In genomic region chr4:184421558-184422155, GRCh38 we compare ENCODE assay signal across 16 cellular contexts. TPM values are rescaled to one million over a fixed set of nuclear protein-coding genes. Genes with fewer than 3 reads are reported as not detected.
A peak's percentile ranks its signal among the peaks of the same experiment; 100 is the strongest.
DNase-seq lines count a peak whose midpoint lies in the region; ATAC-seq lines count a peak whose summit lies in the region.
"Had no signal": no experiment of that assay in that cellular context is flagged by ENCODE, and none has a peak within 500 bp of the region (broad histone marks: within the 10 kb centered on the region; RNA-seq: fewer than 3 reads in every experiment).

No MANE protein-coding gene starts in this region.

- peak overlapping the region; percentile 65 for H3K27ac ChIP-seq in CD4-positive, CD25-positive, alpha-beta regulatory T cell (ENCODE audit: insufficient read depth, low read length, poor library complexity, severe bottlenecking)
- H3K27ac ChIP-seq in effector memory CD4-positive, alpha-beta T cell (ENCODE audit: insufficient read depth, low read length, poor library complexity, severe bottlenecking), result peak overlapping the region; percentile 61

- peaks cover 57% of the 10 kb centered on the region for H3K4me1 ChIP-seq in CD4-positive, CD25-positive, alpha-beta regulatory T cell (ENCODE audit: control insufficient read depth, insufficient read depth, low read length, poor library complexity, severe bottlenecking)
- H3K4me1 ChIP-seq in effector memory CD4-positive, alpha-beta T cell (ENCODE audit: control insufficient read depth, insufficient read depth, low read length, poor library complexity, severe bottlenecking), result peaks cover 26% of the 10 kb centered on the region
- H3K4me1 ChIP-seq: BE2C had no signal

- H3K9me3 Mint-ChIP-seq in CD4-positive, CD25-positive, alpha-beta regulatory T cell, result peaks cover 0 to 4% (median 0%) of the 10 kb centered on the region in 7 donors

- no peaks in the 10 kb centered on the region for H3K9me3 ChIP-seq in CD4-positive, CD25-positive, alpha-beta regulatory T cell (ENCODE audit: control insufficient read depth in 2 of 2, low read length in 2 of 2)
- no peaks in the 10 kb centered on the region for H3K9me3 ChIP-seq in effector memory CD4-positive, alpha-beta T cell (ENCODE audit: control insufficient read depth, low read length)

- no peaks in the 10 kb centered on the region for H3K27me3 ChIP-seq in CD4-positive, CD25-positive, alpha-beta regulatory T cell (ENCODE audit: control insufficient read depth, insufficient read depth, low read length)
- no peaks in the 10 kb centered on the region for H3K27me3 ChIP-seq in effector memory CD4-positive, alpha-beta T cell (replicated peaks; ENCODE audit: control insufficient read depth, insufficient read depth, low read length, poor library complexity, severe bottlenecking)
- H3K27me3 ChIP-seq: BE2C had no signal

- peaks cover 60% of the 10 kb centered on the region for H3K36me3 Mint-ChIP-seq in CD4-positive, CD25-positive, alpha-beta regulatory T cell

- peaks cover 38 to 86% (median 71%) of the 10 kb centered on the region in 4 donors for H3K4me1 Mint-ChIP-seq in CD4-positive, CD25-positive, alpha-beta regulatory T cell
- H3K4me1 Mint-ChIP-seq: brain had no signal

- peaks cover 41% of the 10 kb centered on the region for H3K36me3 ChIP-seq in CD4-positive, CD25-positive, alpha-beta regulatory T cell (ENCODE audit: control insufficient read depth, insufficient read depth, low read length)
- H3K36me3 ChIP-seq in effector memory CD4-positive, alpha-beta T cell (ENCODE audit: control insufficient read depth, insufficient read depth, low read length), result peaks cover 10% of the 10 kb centered on the region

- H3K4me3 ChIP-seq in CD4-positive, CD25-positive, alpha-beta regulatory T cell (ENCODE audit: low read depth, low read length), result peak overlapping the region; percentile 77
- H3K4me3 ChIP-seq in effector memory CD4-positive, alpha-beta T cell (ENCODE audit: insufficient read depth, low read depth, low read length, poor library complexity, severe bottlenecking), result no peak overlapping the region

- H3K27me3 Mint-ChIP-seq in CD4-positive, CD25-positive, alpha-beta regulatory T cell, result no peaks in the 10 kb centered on the region
- H3K27me3 Mint-ChIP-seq: brain had no signal

- ATAC-seq in CD4-positive, CD25-positive, alpha-beta regulatory T cell (ENCODE audit: low read depth in 2 of 2), result no peak
- ATAC-seq in GM18909 (IDR thresholded peaks at IDR 0.05; ENCODE audit: poor library complexity, unreplicated experiment) (peak; percentile 36), GM21526 (IDR thresholded peaks at IDR 0.05; ENCODE audit: low FRiP score, unreplicated experiment) (no peak)
- ATAC-seq: left ventricle myocardium superior had no signal

- no peak for DNase-seq in CD4-positive, CD25-positive, alpha-beta regulatory T cell
- DNase-seq in RPMI8226, result peak; percentile 53
- DNase-seq in effector memory CD4-positive, alpha-beta T cell, result no peak
- DNase-seq in dermis blood vessel endothelial cell, result no peak
- DNase-seq in CD1c-positive myeloid dendritic cell (ENCODE audit: extremely low spot score), result no peak
- DNase-seq in putamen (ENCODE audit: low spot score), result no peak
- DNase-seq: BE2C, H7, IMR-90, left ventricle myocardium superior, NCI-H2081 treated with DMSO at 0.1 percent for 48 hours, occipital lobe, OCI-M1 had no signal

- peak overlapping the region; percentile 81 to 86 (median 84) for H3K4me3 Mint-ChIP-seq in CD4-positive, CD25-positive, alpha-beta regulatory T cell
- H3K4me3 Mint-ChIP-seq: brain had no signal

- H3K27ac Mint-ChIP-seq in CD4-positive, CD25-positive, alpha-beta regulatory T cell, result peak overlapping the region; percentile 57 to 97 (median 92)

RNA-seq across cellular contexts. Expression of gene IRF2, which starts 52.7 kb away (rescaled TPM):
- total RNA-seq in CD4-positive, CD25-positive, alpha-beta regulatory T cell, result 63.4 TPM
- polyA plus RNA-seq in CD4-positive, CD25-positive, alpha-beta regulatory T cell, result 100 to 1,000 TPM in 2 of 4 donors, 10 to 100 TPM in 2; 96.8 to 112 (median 102) TPM
- 27.4 and 31.8 TPM in 2 replicates for total RNA-seq in dermis blood vessel endothelial cell
